In the genomic region with DNA sequence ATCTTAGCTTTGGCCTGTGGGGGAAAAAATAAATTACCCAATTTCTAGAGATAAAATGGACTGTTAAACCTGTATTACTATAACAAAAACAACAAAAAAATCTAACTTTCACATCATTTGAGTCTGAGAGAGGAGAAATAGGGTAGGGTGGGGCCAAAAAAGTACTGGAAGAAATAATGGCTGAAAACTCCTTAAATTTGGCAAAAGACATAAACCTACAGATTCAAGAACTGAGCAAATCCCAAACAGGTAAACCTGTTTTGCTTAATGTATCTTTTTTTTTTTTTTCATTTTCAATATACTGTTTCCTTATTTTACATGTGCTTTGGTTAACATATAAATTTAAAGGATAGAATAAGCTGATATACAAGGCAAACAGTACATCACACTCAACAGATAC, we compare ENCODE assay signal across 32 cellular contexts.
"Had no signal": no experiment of that assay in that cellular context is flagged by ENCODE, and none has a peak within 500 bp of the region (broad histone marks: within the 10 kb centered on the region; RNA-seq: fewer than 3 reads in every experiment).

No MANE protein-coding gene starts in this region.

- H3K9me3 Mint-ChIP-seq: activated CD4-positive, alpha-beta memory T cell treated with anti-CD3 and anti-CD28 coated beads for 36 hours; activated naive CD4-positive, alpha-beta T cell treated with anti-CD3 and anti-CD28 coated beads, Interleukin-2, amount 10 ng/mL, durations not matched to agents 7 days and 5 days; activated naive CD8-positive, alpha-beta T cell treated with anti-CD3 and anti-CD28 coated beads, Interleukin-2, amount 10 ng/mL, durations not matched to agents 7 days and 5 days; activated T-cell treated with anti-CD3 and anti-CD28 coated beads, Interleukin-2, amount 50 U/mL, for 24 hours; activated T-cell treated with anti-CD3 and anti-CD28 coated beads, Interleukin-2, amount 50 U/mL, for 72 hours; T-helper 2 cell treated with Interferon-gamma antibody and Interleukin-4, amounts not matched to agents 5 μg/mL and 100 μg/mL, for 36 hours had no signal

- H3K4me1 Mint-ChIP-seq: brain had no signal

- DNase-seq: activated CD4-positive, alpha-beta memory T cell treated with anti-CD3 and anti-CD28 coated beads for 36 hours; activated CD4-positive, alpha-beta T cell treated with anti-CD3 and anti-CD28 coated beads for 36 hours; activated CD4-positive, CD25-positive, alpha-beta regulatory T cell; activated CD4-positive, CD25-positive, alpha-beta regulatory T cell treated with anti-CD3 and anti-CD28 coated beads, Interleukin-2, amount 50 U/mL, for 72 hours; activated CD8-positive, alpha-beta memory T cell treated with anti-CD3 and anti-CD28 coated beads, Interleukin-2, amount 50 U/mL, for 48 hours; activated CD8-positive, alpha-beta T cell treated with anti-CD3 and anti-CD28 coated beads, Interleukin-2, amount 10 ng/mL, durations not matched to agents 7 days and 5 days; activated gamma-delta T cell; activated naive CD4-positive, alpha-beta T cell; activated naive CD4-positive, alpha-beta T cell treated with anti-CD3 and anti-CD28 coated beads, Interleukin-2, amount 10 ng/mL, durations not matched to agents 7 days and 5 days; activated naive CD8-positive, alpha-beta T cell treated with anti-CD3 and anti-CD28 coated beads, Interleukin-2, amount 10 ng/mL, durations not matched to agents 7 days and 5 days; activated T-cell treated with anti-CD3 and anti-CD28 coated beads for 4 hours; activated T-cell treated with anti-CD3 and anti-CD28 coated beads, Interleukin-2, amount 50 U/mL, for 24 hours; activated T-cell treated with anti-CD3 and anti-CD28 coated beads, Interleukin-2, amount 50 U/mL, for 72 hours; central memory CD4-positive, alpha-beta T cell; cerebellar nuclear complex; colonic mucosa; effector CD8-positive, alpha-beta T cell; esophagus squamous epithelium; foreskin melanocyte; T-helper 1 cell; T-helper 17 cell; T1000; WERI-Rb-1 had no signal

- H3K4me3 ChIP-seq: ascending aorta, breast epithelium, cardiac muscle cell, colonic mucosa, esophagus squamous epithelium, gastroesophageal sphincter had no signal

- H3K27me3 ChIP-seq: ascending aorta, breast epithelium, cardiac muscle cell, colonic mucosa, esophagus squamous epithelium, gastroesophageal sphincter had no signal

- H3K36me3 Mint-ChIP-seq: activated naive CD4-positive, alpha-beta T cell treated with anti-CD3 and anti-CD28 coated beads, Interleukin-2, amount 50 U/mL, for 72 hours had no signal

- H3K36me3 ChIP-seq: breast epithelium, colonic mucosa had no signal

- H3K27ac Mint-ChIP-seq: activated CD4-positive, alpha-beta memory T cell treated with anti-CD3 and anti-CD28 coated beads for 36 hours; activated CD4-positive, alpha-beta T cell treated with anti-CD3 and anti-CD28 coated beads for 36 hours; activated CD4-positive, alpha-beta T cell treated with anti-CD3 and anti-CD28 coated beads, Interleukin-2, amount 10 ng/mL, durations not matched to agents 24 days and 14 days; activated CD8-positive, alpha-beta T cell treated with anti-CD3 and anti-CD28 coated beads, Interleukin-2, amount 10 ng/mL, durations not matched to agents 7 days and 5 days; activated naive CD4-positive, alpha-beta T cell treated with anti-CD3 and anti-CD28 coated beads, Interleukin-2, amount 10 ng/mL, durations not matched to agents 7 days and 5 days; activated naive CD4-positive, alpha-beta T cell treated with anti-CD3 and anti-CD28 coated beads, Interleukin-2, amount 50 U/mL, for 72 hours; activated naive CD8-positive, alpha-beta T cell treated with anti-CD3 and anti-CD28 coated beads, Interleukin-2, amount 10 ng/mL, durations not matched to agents 7 days and 5 days; activated T-cell treated with anti-CD3 and anti-CD28 coated beads, Interleukin-2, amount 50 U/mL, for 24 hours; activated T-cell treated with anti-CD3 and anti-CD28 coated beads, Interleukin-2, amount 50 U/mL, for 72 hours; T-helper 17 cell; T-helper 2 cell treated with Interferon-gamma antibody and Interleukin-4, amounts not matched to agents 5 μg/mL and 100 μg/mL, for 36 hours had no signal

- H3K9me3 ChIP-seq: ascending aorta, breast epithelium, colonic mucosa, esophagus squamous epithelium, gastroesophageal sphincter had no signal

- H3K27ac ChIP-seq: ascending aorta, breast epithelium, cardiac muscle cell, colonic mucosa, epithelial cell of prostate, esophagus squamous epithelium, gastroesophageal sphincter, WERI-Rb-1 had no signal

- H3K4me3 Mint-ChIP-seq: activated CD4-positive, alpha-beta memory T cell treated with anti-CD3 and anti-CD28 coated beads for 36 hours; activated CD4-positive, alpha-beta T cell treated with anti-CD3 and anti-CD28 coated beads for 36 hours; activated CD4-positive, alpha-beta T cell treated with anti-CD3 and anti-CD28 coated beads, Interleukin-2, amount 10 ng/mL, durations not matched to agents 24 days and 14 days; activated CD8-positive, alpha-beta T cell treated with anti-CD3 and anti-CD28 coated beads, Interleukin-2, amount 10 ng/mL, durations not matched to agents 7 days and 5 days; activated naive CD4-positive, alpha-beta T cell treated with anti-CD3 and anti-CD28 coated beads, Interleukin-2, amount 10 ng/mL, durations not matched to agents 7 days and 5 days; activated naive CD8-positive, alpha-beta T cell treated with anti-CD3 and anti-CD28 coated beads, Interleukin-2, amount 10 ng/mL, durations not matched to agents 7 days and 5 days; activated T-cell treated with anti-CD3 and anti-CD28 coated beads, Interleukin-2, amount 50 U/mL, for 24 hours; activated T-cell treated with anti-CD3 and anti-CD28 coated beads, Interleukin-2, amount 50 U/mL, for 72 hours; brain; T-helper 2 cell treated with Interferon-gamma antibody and Interleukin-4, amounts not matched to agents 5 μg/mL and 100 μg/mL, for 36 hours had no signal

- H3K27me3 Mint-ChIP-seq: activated CD4-positive, alpha-beta memory T cell treated with anti-CD3 and anti-CD28 coated beads for 36 hours; activated CD4-positive, alpha-beta T cell treated with anti-CD3 and anti-CD28 coated beads for 36 hours; activated CD4-positive, alpha-beta T cell treated with anti-CD3 and anti-CD28 coated beads, Interleukin-2, amount 10 ng/mL, durations not matched to agents 24 days and 14 days; activated naive CD4-positive, alpha-beta T cell treated with anti-CD3 and anti-CD28 coated beads, Interleukin-2, amount 10 ng/mL, durations not matched to agents 7 days and 5 days; activated naive CD8-positive, alpha-beta T cell treated with anti-CD3 and anti-CD28 coated beads, Interleukin-2, amount 10 ng/mL, durations not matched to agents 7 days and 5 days; activated T-cell treated with anti-CD3 and anti-CD28 coated beads, Interleukin-2, amount 50 U/mL, for 24 hours; brain; T-helper 17 cell had no signal

- ATAC-seq: activated CD4-positive, alpha-beta T cell treated with anti-CD3 and anti-CD28 coated beads for 36 hours; activated CD8-positive, alpha-beta T cell treated with anti-CD3 and anti-CD28 coated beads, Interleukin-2, amount 10 ng/mL, durations not matched to agents 7 days and 5 days; activated naive CD4-positive, alpha-beta T cell treated with anti-CD3 and anti-CD28 coated beads, Interleukin-2, amount 50 U/mL, for 72 hours; activated T-cell treated with anti-CD3 and anti-CD28 coated beads, Interleukin-2, amount 50 U/mL, for 72 hours; gastroesophageal sphincter; T-helper 17 cell had no signal

- H3K4me1 ChIP-seq: ascending aorta, breast epithelium, colonic mucosa had no signal
